In the genomic region with DNA sequence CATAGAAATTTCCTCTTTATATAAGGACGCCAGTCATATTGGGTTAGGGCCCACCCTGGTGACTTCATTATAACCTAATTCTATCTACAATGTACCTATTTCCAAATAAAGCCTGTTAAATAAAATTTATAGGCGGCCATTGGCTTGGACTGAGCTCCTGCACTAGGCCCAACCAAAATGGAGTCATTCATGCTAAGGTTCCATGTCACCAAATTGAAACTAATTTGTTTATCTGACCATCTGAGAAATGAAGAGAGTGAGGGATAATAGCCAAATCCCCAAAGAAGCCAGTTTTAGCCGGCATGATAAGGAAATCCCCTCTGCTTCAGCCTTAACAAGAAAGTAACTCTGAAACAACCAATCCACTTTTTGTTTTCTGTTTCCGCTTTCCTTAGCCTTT, we compare ENCODE assay signal across 22 cellular contexts. TPM values are rescaled to one million over a fixed set of nuclear protein-coding genes. Genes with fewer than 3 reads are reported as not detected.
DNase-seq lines count a peak whose midpoint lies in the region; ATAC-seq, FAIRE-seq and TF ChIP-seq lines count a peak whose summit lies in the region.
"Had no signal": no experiment of that assay in that cellular context is flagged by ENCODE, and none has a peak within 500 bp of the region (broad histone marks: within the 10 kb centered on the region; RNA-seq: fewer than 3 reads in every experiment).

No MANE protein-coding gene starts in this region.

- no peak overlapping the region for H3K27ac Mint-ChIP-seq in GM23338
- H3K27ac Mint-ChIP-seq: B cell; CD4-positive, alpha-beta T cell; CD8-positive, alpha-beta T cell had no signal

- no peak for TF ChIP-seq RAD21 in GM12878 (IDR thresholded peaks at IDR 0.05; ENCODE audit: insufficient read depth, low read depth, low read length)

- FAIRE-seq in GM12878 (lab: Jason Lieb, UNC) (no peak), endothelial cell of umbilical vein (lab: Jason Lieb, UNC) (peak; percentile 21)
- FAIRE-seq: A549, D721Med, G401.6, GM12892, GM18507 had no signal

- H3K79me2 ChIP-seq in GM23338 (replicated peaks; ENCODE audit: insufficient read depth) (no peaks in the 10 kb centered on the region), GM12878 (ENCODE audit: control insufficient read depth, insufficient read depth, low read length) (no peaks in the 10 kb centered on the region), endothelial cell of umbilical vein (ENCODE audit: control insufficient read depth, insufficient read depth, low read length) (no peaks in the 10 kb centered on the region)

- no TSS peak for BruUV-seq in GM12878 (replicated peaks; lab: Mats Ljungman, UMichigan)
- no TSS peak for BruUV-seq in endothelial cell of umbilical vein (replicated peaks; lab: Mats Ljungman, UMichigan)

- TF ChIP-seq EP300 in GM12878 (IDR thresholded peaks at IDR 0.05; ENCODE audit: borderline replicate concordance in 1 of 2, control insufficient read depth in 1 of 2, low read depth in 2 of 2, low read length in 2 of 2) = no peak

- H4K20me1 ChIP-seq in GM23338 (replicated peaks; ENCODE audit: insufficient read depth) (no peaks in the 10 kb centered on the region), GM12878 (ENCODE audit: control insufficient read depth, insufficient read depth) (no peaks in the 10 kb centered on the region), endothelial cell of umbilical vein (replicated peaks; ENCODE audit: control insufficient read depth, extremely low read depth, insufficient read depth, low read length) (no peaks in the 10 kb centered on the region)
- H4K20me1 ChIP-seq: BLaER1 treated with 17β-estradiol and CSF1 and Interleukin-3, amounts not matched to agents 10 nM and 100 nM had no signal

- H3K27me3 ChIP-seq in GM23338 (ENCODE audit: insufficient read depth) = no peaks in the 10 kb centered on the region
- no peaks in the 10 kb centered on the region for H3K27me3 ChIP-seq in GM12878 (replicated peaks in 1 of 2; ENCODE audit: control insufficient read depth in 2 of 2, insufficient read depth in 2 of 2, low read length in 1 of 2)
- peaks cover 1 to 2% of the 10 kb centered on the region in 2 experiments for H3K27me3 ChIP-seq in endothelial cell of umbilical vein (ENCODE audit: control insufficient read depth in 2 of 2, insufficient read depth in 2 of 2, low read length in 2 of 2)
- H3K27me3 ChIP-seq: BLaER1 treated with 17β-estradiol and CSF1 and Interleukin-3, amounts not matched to agents 10 nM and 100 nM had no signal

- no peaks in the 10 kb centered on the region for H3K9me3 ChIP-seq in GM12878 (replicated peaks; ENCODE audit: control insufficient read depth, insufficient read depth, low read length)
- no peaks in the 10 kb centered on the region for H3K9me3 ChIP-seq in endothelial cell of umbilical vein (replicated peaks; ENCODE audit: control insufficient read depth, insufficient read depth, low read length)
- H3K9me3 ChIP-seq: A549, Caco-2 had no signal

- POLR2A ChIA-PET in GM12878 (lab: Charles Lee) = interaction anchor here (0.5 kb wide), 1 partner anchor 31 kb away, joined by 3 read pairs; no protein-coding TSS in a partner anchor
- POLR2A ChIA-PET in endothelial cell of umbilical vein (lab: Charles Lee) = no interaction called here

- H3K36me3 ChIP-seq in GM23338 (ENCODE audit: insufficient read depth) (no peaks in the 10 kb centered on the region), GM12878 (ENCODE audit: control insufficient read depth in 2 of 2, insufficient read depth in 2 of 2, low read length in 1 of 2) (no peaks in the 10 kb centered on the region), endothelial cell of umbilical vein (ENCODE audit: control insufficient read depth in 2 of 2, extremely low read depth in 1 of 2, insufficient read depth in 2 of 2, low read length in 2 of 2) (no peaks in the 10 kb centered on the region)
- H3K36me3 ChIP-seq: BLaER1 treated with 17β-estradiol and CSF1 and Interleukin-3, amounts not matched to agents 10 nM and 100 nM had no signal

- H3K4me3 ChIP-seq in GM23338 (no peak overlapping the region), GM12878 (no peak overlapping the region), endothelial cell of umbilical vein (replicated peaks in 1 of 3; ENCODE audit: insufficient read depth in 1 of 3, low read depth in 1 of 3, low read length in 3 of 3) (no peak overlapping the region)
- H3K4me3 ChIP-seq: A549; BLaER1 treated with 17β-estradiol and CSF1 and Interleukin-3, amounts not matched to agents 10 nM and 100 nM had no signal

- ATAC-seq in GM23338 (no peak), GM12878 (no peak), GM21737 (IDR thresholded peaks at IDR 0.05; ENCODE audit: unreplicated experiment) (no peak), HG03097 (IDR thresholded peaks at IDR 0.05; ENCODE audit: low FRiP score, unreplicated experiment) (no peak)
- ATAC-seq: A549; CD8-positive, alpha-beta T cell had no signal

- SMC1A ChIA-PET in GM12878 (lab: Charles Lee; ENCODE audit: uncharacterized antibody, unreplicated experiment) = interaction anchor here (0.9 to 1.3 kb wide), 2 partner anchors 9 to 53 kb away, joined by 3 to 4 read pairs; no protein-coding TSS in a partner anchor

- intact Hi-C loops in GM12878 (cut with micrococcal nuclease; ENCODE audit: unreplicated experiment) (no loop called here), endothelial cell of umbilical vein (cut with micrococcal nuclease) (loop anchor here (10.0 kb wide), 1 partner anchor 923 kb away; no protein-coding TSS in a partner anchor)

- H3F3A ChIP-seq in GM23338 (replicated peaks; ENCODE audit: low read depth) = no peaks in the 10 kb centered on the region

- TF ChIP-seq CTCF in GM23338 (conservative IDR thresholded peaks at IDR 0.05; ENCODE audit: low read depth in 2 of 2) (no peak), GM12878 (IDR thresholded peaks at IDR 0.05 in 2 of 3, conservative IDR thresholded peaks at IDR 0.05 in 1 of 3; ENCODE audit: control insufficient read depth in 2 of 3, extremely low read depth in 1 of 3, insufficient read depth in 1 of 3, low read depth in 3 of 3, low read length in 3 of 3) (no peak), endothelial cell of umbilical vein (IDR thresholded peaks at IDR 0.05; ENCODE audit: extremely low read depth in 1 of 2, insufficient read depth in 1 of 2, low read depth in 1 of 2, low read length in 2 of 2) (no peak)

- dilution Hi-C loops in endothelial cell of umbilical vein (cut with MboI; ENCODE audit: extremely low pct_ligation_motif_present, low sequenced_read_pairs) = no loop called here

- H3K27ac ChIP-seq in GM23338 (ENCODE audit: low read depth) (no peak overlapping the region), GM12878 (ENCODE audit: control insufficient read depth, insufficient read depth) (no peak overlapping the region), endothelial cell of umbilical vein (ENCODE audit: insufficient read depth, low read depth, low read length) (no peak overlapping the region)
- H3K27ac ChIP-seq: 22Rv1; A549; BLaER1 treated with 17β-estradiol and CSF1 and Interleukin-3, amounts not matched to agents 10 nM and 100 nM; C4-2B had no signal

- H3K27me3 Mint-ChIP-seq in GM23338 (ENCODE audit: insufficient read depth, low read depth, poor library complexity) = no peaks in the 10 kb centered on the region

- H3K4me3 Mint-ChIP-seq in GM23338 = no peak overlapping the region
- H3K4me3 Mint-ChIP-seq: B cell; CD4-positive, alpha-beta T cell; CD8-positive, alpha-beta T cell had no signal

- peaks cover 13% of the 10 kb centered on the region for H3K4me1 ChIP-seq in GM23338 (ENCODE audit: insufficient read depth)
- no peaks in the 10 kb centered on the region for H3K4me1 ChIP-seq in GM12878 (ENCODE audit: control insufficient read depth, insufficient read depth, low read length)
- no peaks in the 10 kb centered on the region for H3K4me1 ChIP-seq in endothelial cell of umbilical vein (ENCODE audit: control insufficient read depth, extremely low read depth, insufficient read depth, low read length)
- H3K4me1 ChIP-seq: A549, Caco-2 had no signal

- H3K36me3 Mint-ChIP-seq in GM23338 (ENCODE audit: low read depth) = no peaks in the 10 kb centered on the region
- H3K36me3 Mint-ChIP-seq: CD8-positive, alpha-beta T cell had no signal

- peak overlapping the region; percentile 53; the same call in 1 of the 2 replicates for H2AFZ ChIP-seq in GM23338
- H2AFZ ChIP-seq in GM12878 (ENCODE audit: control insufficient read depth, low read depth, low read length) = no peak overlapping the region
- no peak overlapping the region for H2AFZ ChIP-seq in endothelial cell of umbilical vein (ENCODE audit: low read depth, low read length)

- TF ChIP-seq POLR2A in GM12878 (IDR thresholded peaks at IDR 0.05; ENCODE audit: low read depth, low read length) (no peak), endothelial cell of umbilical vein (IDR thresholded peaks at IDR 0.05; ENCODE audit: low read depth, low read length) (no peak)

- H3K9ac ChIP-seq in GM12878 (ENCODE audit: control insufficient read depth, insufficient read depth, low read length) (no peak overlapping the region), endothelial cell of umbilical vein (replicated peaks; ENCODE audit: extremely low read depth, insufficient read depth, low read length) (no peak overlapping the region)
- H3K9ac ChIP-seq: BLaER1 treated with 17β-estradiol and CSF1 and Interleukin-3, amounts not matched to agents 10 nM and 100 nM had no signal

- H3K4me2 ChIP-seq in GM23338 = no peak overlapping the region
- H3K4me2 ChIP-seq in GM12878 (ENCODE audit: control insufficient read depth, insufficient read depth) = no peak overlapping the region
- no peak overlapping the region for H3K4me2 ChIP-seq in endothelial cell of umbilical vein (ENCODE audit: insufficient read depth, low read length)
- H3K4me2 ChIP-seq: A549; BLaER1 treated with 17β-estradiol and CSF1 and Interleukin-3, amounts not matched to agents 10 nM and 100 nM had no signal

- CTCF ChIA-PET in GM12878 (lab: Yijun Ruan, JAX) = interaction anchor here (1.0 to 1.4 kb wide), 2 partner anchors 11 to 43 kb away, joined by 3 to 4 read pairs; no protein-coding TSS in a partner anchor
- CTCF ChIA-PET in endothelial cell of umbilical vein (lab: Charles Lee) = interaction anchor here (1.2 to 3.8 kb wide), 5 partner anchors 9 to 393 kb away, joined by 3 to 33 read pairs (median 3); a partner anchor contains a TSS

- in situ Hi-C loops in GM12878 (cut with MboI) = no loop called here

- no peaks in the 10 kb centered on the region for H3K9me1 ChIP-seq in endothelial cell of umbilical vein (replicated peaks; ENCODE audit: control insufficient read depth, extremely low read depth, insufficient read depth, low read length)

- H3K9me2 ChIP-seq in GM23338 (ENCODE audit: insufficient read depth) = no peaks in the 10 kb centered on the region

- DNase-seq in GM23338 (ENCODE audit: low spot score) (no peak), GM12878 (ENCODE audit: low read depth, low spot score) (no peak), endothelial cell of umbilical vein (ENCODE audit: low read depth, low spot score) (no peak), NCI-H2227 (lab: John Stamatoyannopoulos, UW; ENCODE audit: unreplicated experiment) (no peak)
- DNase-seq: AML-193; Caco-2; Calu3; CD4-positive, alpha-beta T cell; CD8-positive, alpha-beta T cell; DMS79 treated with DMSO at 0.1 percent for 48 hours; GF-D8 had no signal

- no peaks in the 10 kb centered on the region for H3K9me3 Mint-ChIP-seq in GM23338
- H3K9me3 Mint-ChIP-seq: CD4-positive, alpha-beta T cell; CD8-positive, alpha-beta T cell had no signal

- 74% methylated on average over 4 of the region's 4 CpGs for WGBS in GM12878 (ENCODE audit: insufficient coverage, insufficient replicate concordance, low lambda C conversion rate, missing lambda C conversion rate)

- RAD21 ChIA-PET in GM12878 (lab: Charles Lee; ENCODE audit: unreplicated experiment) = interaction anchor here (1.4 kb wide), 1 partner anchor 10 kb away, joined by 3 read pairs; no protein-coding TSS in a partner anchor

- H3K4me1 Mint-ChIP-seq in GM23338 = peaks cover 15% of the 10 kb centered on the region
- H3K4me1 Mint-ChIP-seq: B cell had no signal

RNA-seq across cellular contexts. Expression of a gene that starts 7.2 kb away (rescaled TPM):
- 74.4 and 74.6 TPM in 2 replicates for total RNA-seq in GM23338 (2014; rRNA removed; shearing (Covaris generic))
- polyA plus RNA-seq in GM23338 (2016; fragmentation: Nextera tagmentation; extraction: Ambion mirVana) (31.0 and 33.9 TPM in 2 replicates), GM12878 (2011; rRNA removed) (80.4 and 82.4 TPM in 2 replicates), GM12878 (2014; fragmentation: Illumina TruSeq; extraction: Trizol) (27.3 and 38.5 TPM in 2 replicates), GM12878 (2014; fragmentation: Nextera tagmentation; extraction: Ambion mirVana) (10 to 100 TPM in 1 of 2 experiments, 1 to 10 TPM in 1; 9.0 to 21.1 TPM), GM12878 (2014; rRNA removed) (46.6 and 49.3 TPM in 2 replicates), GM12878 (2016; fragmentation: Nextera tagmentation; extraction: Ambion mirVana) (10 to 100 TPM; 45.8 to 49.5 TPM), endothelial cell of umbilical vein (21.9 and 26.4 TPM in 2 replicates)
- total RNA-seq in GM12878 (2013; cell fraction: nucleolus; rRNA removed) = 145 and 168 TPM in 2 replicates
- total RNA-seq in GM12878 (2014; rRNA removed) (67.4 and 72.6 TPM in 2 replicates), GM12878 (2014; rRNA removed; fragmentation: Illumina TruSeq; extraction: Trizol) (32.3 and 35.9 TPM in 2 replicates), GM12878 (2021) (58.7 and 61.9 TPM in 2 replicates), endothelial cell of umbilical vein (53.2 and 57.4 TPM in 2 replicates)
- 19.8 TPM for polyA plus RNA-seq in GM12878 (2011; ENCODE audit: low read depth)
- 36.6 and 40.7 TPM in 2 replicates for polyA plus RNA-seq in GM12878 (2011; cell fraction: cytosol; rRNA removed)
- polyA plus RNA-seq in GM12878 (2011; cell fraction: nucleus; rRNA removed) = 26.3 and 28.1 TPM in 2 replicates
- polyA plus RNA-seq in GM12878 (2012) = 27.1 and 40.3 TPM in 2 replicates
- polyA minus RNA-seq in GM12878 (2011; rRNA and poly(A)+ RNA removed) = 85.1 and 87.1 TPM in 2 replicates
- polyA minus RNA-seq in GM12878 (2011; cell fraction: cytosol; rRNA and poly(A)+ RNA removed) = 34.5 and 40.8 TPM in 2 replicates
- 144 and 255 TPM in 2 replicates for polyA minus RNA-seq in GM12878 (2011; cell fraction: nucleus; rRNA and poly(A)+ RNA removed)
- 20.6 and 27.6 TPM in 2 replicates for polyA plus RNA-seq in endothelial cell of umbilical vein (2011; cell fraction: cytosol; rRNA removed)
- polyA plus RNA-seq in endothelial cell of umbilical vein (2011; cell fraction: nucleus; rRNA removed) = 20.8 and 22.8 TPM in 2 replicates
- polyA plus RNA-seq in endothelial cell of umbilical vein (2012) = 29.9 and 40.9 TPM in 2 replicates
- 124 TPM in 2 replicates for polyA minus RNA-seq in endothelial cell of umbilical vein
- 56.4 TPM for polyA minus RNA-seq in endothelial cell of umbilical vein (2011; cell fraction: cytosol; rRNA and poly(A)+ RNA removed)
- polyA minus RNA-seq in endothelial cell of umbilical vein (2011; cell fraction: nucleus; rRNA and poly(A)+ RNA removed) = 211 and 218 TPM in 2 replicates

RNA-seq across cellular contexts. Expression of a gene that starts 19.4 kb away (rescaled TPM):
- 22.4 and 25.3 TPM in 2 replicates for total RNA-seq in GM23338 (2014; rRNA removed; shearing (Covaris generic))
- polyA plus RNA-seq in GM23338 (2016; fragmentation: Nextera tagmentation; extraction: Ambion mirVana) (72.4 and 82.3 TPM in 2 replicates), GM12878 (2011; rRNA removed) (21.3 and 48.8 TPM in 2 replicates), GM12878 (2014; fragmentation: Illumina TruSeq; extraction: Trizol) (19.8 and 25.8 TPM in 2 replicates), GM12878 (2014; fragmentation: Nextera tagmentation; extraction: Ambion mirVana) (10 to 100 TPM; 35.7 to 44.0 TPM), GM12878 (2014; rRNA removed) (31.6 and 42.0 TPM in 2 replicates), GM12878 (2016; fragmentation: Nextera tagmentation; extraction: Ambion mirVana) (10 to 100 TPM; 55.7 to 67.0 TPM), endothelial cell of umbilical vein (18.7 and 20.4 TPM in 2 replicates)
- 9.8 and 11.3 TPM in 2 replicates for total RNA-seq in GM12878 (2013; cell fraction: nucleolus; rRNA removed)
- total RNA-seq in GM12878 (2014; rRNA removed) (11.5 and 14.9 TPM in 2 replicates), GM12878 (2014; rRNA removed; fragmentation: Illumina TruSeq; extraction: Trizol) (11.9 and 13.7 TPM in 2 replicates), GM12878 (2021) (26.6 and 30.1 TPM in 2 replicates), endothelial cell of umbilical vein (27.4 and 28.4 TPM in 2 replicates)
- polyA plus RNA-seq in GM12878 (2011; ENCODE audit: low read depth) = 8.9 TPM
- polyA plus RNA-seq in GM12878 (2011; cell fraction: cytosol; rRNA removed) = 11.7 and 14.2 TPM in 2 replicates
- 9.6 and 11.6 TPM in 2 replicates for polyA plus RNA-seq in GM12878 (2011; cell fraction: nucleus; rRNA removed)
- 24.0 and 32.5 TPM in 2 replicates for polyA plus RNA-seq in GM12878 (2012)
- 2.2 and 3.2 TPM in 2 replicates for polyA minus RNA-seq in GM12878 (2011; rRNA and poly(A)+ RNA removed)
- polyA minus RNA-seq in GM12878 (2011; cell fraction: cytosol; rRNA and poly(A)+ RNA removed) = 3.3 and 4.0 TPM in 2 replicates
- 3.4 and 4.9 TPM in 2 replicates for polyA minus RNA-seq in GM12878 (2011; cell fraction: nucleus; rRNA and poly(A)+ RNA removed)
- 20.2 and 27.0 TPM in 2 replicates for polyA plus RNA-seq in endothelial cell of umbilical vein (2011; cell fraction: cytosol; rRNA removed)
- polyA plus RNA-seq in endothelial cell of umbilical vein (2011; cell fraction: nucleus; rRNA removed) = 10.1 and 11.5 TPM in 2 replicates
- polyA plus RNA-seq in endothelial cell of umbilical vein (2012) = 17.8 and 20.8 TPM in 2 replicates
- polyA minus RNA-seq in endothelial cell of umbilical vein = 3.4 and 4.1 TPM in 2 replicates
- 5.7 TPM for polyA minus RNA-seq in endothelial cell of umbilical vein (2011; cell fraction: cytosol; rRNA and poly(A)+ RNA removed)
- 2.9 and 4.8 TPM in 2 replicates for polyA minus RNA-seq in endothelial cell of umbilical vein (2011; cell fraction: nucleus; rRNA and poly(A)+ RNA removed)

RNA-seq across cellular contexts. Expression of a gene that starts 24.7 kb away (rescaled TPM):
- total RNA-seq in GM23338 (2014; rRNA removed; shearing (Covaris generic)) = 1,557 and 1,628 TPM in 2 replicates
- 2,501 and 2,645 TPM in 2 replicates for polyA plus RNA-seq in GM23338 (2016; fragmentation: Nextera tagmentation; extraction: Ambion mirVana)
- total RNA-seq in GM12878 (2013; cell fraction: nucleolus; rRNA removed) = 669 and 679 TPM in 2 replicates
- total RNA-seq in GM12878 (2014; rRNA removed) = 3,129 and 3,391 TPM in 2 replicates
- total RNA-seq in GM12878 (2014; rRNA removed; fragmentation: Illumina TruSeq; extraction: Trizol) = 3,939 and 4,064 TPM in 2 replicates
- total RNA-seq in GM12878 (2021) = 2,307 and 2,345 TPM in 2 replicates
- 3,607 TPM for polyA plus RNA-seq in GM12878 (2011; ENCODE audit: low read depth)
- polyA plus RNA-seq in GM12878 (2011; rRNA removed) = 4,363 and 5,610 TPM in 2 replicates
- 3,902 and 3,904 TPM in 2 replicates for polyA plus RNA-seq in GM12878 (2011; cell fraction: cytosol; rRNA removed)
- polyA plus RNA-seq in GM12878 (2011; cell fraction: nucleus; rRNA removed) = 1,396 and 1,746 TPM in 2 replicates
- polyA plus RNA-seq in GM12878 (2012) = 4,706 and 5,163 TPM in 2 replicates
- polyA plus RNA-seq in GM12878 (2014; fragmentation: Illumina TruSeq; extraction: Trizol) = 3,300 and 3,786 TPM in 2 replicates
- polyA plus RNA-seq in GM12878 (2014; fragmentation: Nextera tagmentation; extraction: Ambion mirVana) = 1,000 to 10,000 TPM; 3,193 to 4,110 TPM
- 3,404 and 3,644 TPM in 2 replicates for polyA plus RNA-seq in GM12878 (2014; rRNA removed)
- polyA plus RNA-seq in GM12878 (2016; fragmentation: Nextera tagmentation; extraction: Ambion mirVana) = 1,000 to 10,000 TPM; 1,396 to 1,427 TPM
- polyA minus RNA-seq in GM12878 (2011; rRNA and poly(A)+ RNA removed) = 1,774 and 2,431 TPM in 2 replicates
- 509 and 557 TPM in 2 replicates for polyA minus RNA-seq in GM12878 (2011; cell fraction: cytosol; rRNA and poly(A)+ RNA removed)
- 369 and 448 TPM in 2 replicates for polyA minus RNA-seq in GM12878 (2011; cell fraction: nucleus; rRNA and poly(A)+ RNA removed)
- 1,808 and 1,822 TPM in 2 replicates for total RNA-seq in endothelial cell of umbilical vein
- 2,510 and 3,284 TPM in 2 replicates for polyA plus RNA-seq in endothelial cell of umbilical vein
- 4,832 and 5,046 TPM in 2 replicates for polyA plus RNA-seq in endothelial cell of umbilical vein (2011; cell fraction: cytosol; rRNA removed)
- polyA plus RNA-seq in endothelial cell of umbilical vein (2011; cell fraction: nucleus; rRNA removed) = 1,295 and 1,487 TPM in 2 replicates
- polyA plus RNA-seq in endothelial cell of umbilical vein (2012) = 3,722 and 3,858 TPM in 2 replicates
- 915 and 991 TPM in 2 replicates for polyA minus RNA-seq in endothelial cell of umbilical vein
- 476 TPM for polyA minus RNA-seq in endothelial cell of umbilical vein (2011; cell fraction: cytosol; rRNA and poly(A)+ RNA removed)
- polyA minus RNA-seq in endothelial cell of umbilical vein (2011; cell fraction: nucleus; rRNA and poly(A)+ RNA removed) = 210 and 272 TPM in 2 replicates
